In the genomic region with DNA sequence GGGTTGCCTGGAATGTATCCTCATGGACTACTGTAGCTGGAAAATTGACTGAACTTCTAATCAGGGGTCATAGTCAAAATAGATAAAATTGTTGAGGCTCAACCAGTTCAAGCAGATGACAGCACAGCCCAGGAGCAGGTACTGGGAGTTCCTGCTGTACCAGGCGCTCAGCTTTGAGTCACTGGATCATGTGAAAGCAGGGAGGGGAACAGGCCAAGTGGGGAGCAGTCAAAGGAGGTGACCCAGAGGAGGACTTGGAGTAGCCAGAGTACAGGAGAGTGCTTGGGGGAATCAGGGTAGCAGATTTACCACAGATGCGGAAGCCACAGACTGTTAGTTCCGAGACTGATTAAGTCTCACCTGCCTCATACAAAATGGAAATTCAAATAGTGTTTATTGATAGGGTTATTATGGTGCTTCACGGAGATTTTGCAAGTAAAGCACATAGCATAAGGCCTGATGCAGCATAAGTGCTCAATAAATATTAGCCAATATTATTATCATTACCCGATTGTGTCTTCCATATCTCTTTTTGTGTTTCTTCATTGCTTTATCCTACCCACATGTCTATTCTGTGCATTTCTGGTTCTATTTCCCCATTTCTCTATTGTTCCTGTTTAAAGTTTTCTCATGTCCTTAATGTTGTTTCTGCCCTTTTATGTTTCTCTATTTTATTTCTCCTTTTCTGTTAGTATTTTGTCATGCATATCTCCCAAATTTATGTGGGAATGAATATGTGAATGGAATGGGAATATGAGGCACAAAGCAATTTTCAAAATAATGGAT, we compare ENCODE assay signal across 18 cellular contexts.
DNase-seq lines count a peak whose midpoint lies in the region; ATAC-seq lines count a peak whose summit lies in the region.
"Had no signal": no experiment of that assay in that cellular context is flagged by ENCODE, and none has a peak within 500 bp of the region (broad histone marks: within the 10 kb centered on the region; RNA-seq: fewer than 3 reads in every experiment).

No MANE protein-coding gene starts in this region.

- peak overlapping the region; percentile 4 for H3K4me3 Mint-ChIP-seq in activated T-helper 17 cell treated with anti-CD3 and anti-CD28 coated beads, Interleukin-2, amount 50 U/mL, for 72 hours
- H3K4me3 Mint-ChIP-seq: IgD-negative memory B cell; stimulated activated memory B cell treated with anti-CD40 and anti-IgM and Interleukin-4, amounts not matched to agents 10 μg/mL and 1 μg/mL and 100 μg/mL, for 72 hours had no signal

- H3K36me3 ChIP-seq in muscle layer of duodenum (ENCODE audit: control insufficient read depth in 1 of 2, insufficient read depth in 2 of 2, low read length in 2 of 2): no peaks in the 10 kb centered on the region
- H3K36me3 ChIP-seq in MG63: no peaks in the 10 kb centered on the region
- H3K36me3 ChIP-seq: ovary, WERI-Rb-1 had no signal

- peak; percentile 64 to 70 for DNase-seq in AML-193 (lab: John Stamatoyannopoulos, UW)
- peak; percentile 7 for DNase-seq in Jurkat, Clone E6-1 (ENCODE audit: low read depth, low spot score)
- no peak for DNase-seq in NCI-H69 (lab: John Stamatoyannopoulos, UW)
- DNase-seq in SW480 (ENCODE audit: low spot score): no peak
- no peak for DNase-seq in MG63
- DNase-seq: activated CD8-positive, alpha-beta memory T cell treated with anti-CD3 and anti-CD28 coated beads for 24 hours; cerebellar nuclear complex; NCI-H1417; NCI-H345; ovary; WERI-Rb-1 had no signal

- H3K9me3 ChIP-seq in muscle layer of duodenum (ENCODE audit: control insufficient read depth in 1 of 2, low read length in 2 of 2) (no peaks in the 10 kb centered on the region), MG63 (no peaks in the 10 kb centered on the region)
- H3K9me3 ChIP-seq: ovary had no signal

- H3K27ac Mint-ChIP-seq in activated T-helper 17 cell treated with anti-CD3 and anti-CD28 coated beads, Interleukin-2, amount 50 U/mL, for 72 hours: no peak overlapping the region
- H3K27ac Mint-ChIP-seq: IgD-negative memory B cell; stimulated activated memory B cell treated with anti-CD40 and anti-IgM and Interleukin-4, amounts not matched to agents 10 μg/mL and 1 μg/mL and 100 μg/mL, for 72 hours had no signal

- peaks cover 5% of the 10 kb centered on the region for H3K27me3 Mint-ChIP-seq in activated T-helper 17 cell treated with anti-CD3 and anti-CD28 coated beads, Interleukin-2, amount 50 U/mL, for 72 hours
- H3K27me3 Mint-ChIP-seq: IgD-negative memory B cell; stimulated activated memory B cell treated with anti-CD40 and anti-IgM and Interleukin-4, amounts not matched to agents 10 μg/mL and 1 μg/mL and 100 μg/mL, for 72 hours had no signal

- H3K4me3 ChIP-seq in Jurkat, Clone E6-1 (ENCODE audit: low read length): peak overlapping the region; percentile 13; the same call in 1 of the 2 replicates
- no peak overlapping the region for H3K4me3 ChIP-seq in muscle layer of duodenum (ENCODE audit: low read depth in 1 of 2, low read length in 2 of 2)
- no peak overlapping the region for H3K4me3 ChIP-seq in MG63
- H3K4me3 ChIP-seq: ovary, SK-N-MC had no signal

- H3K4me1 Mint-ChIP-seq in activated T-helper 17 cell treated with anti-CD3 and anti-CD28 coated beads, Interleukin-2, amount 50 U/mL, for 72 hours: peaks cover 12% of the 10 kb centered on the region
- H3K4me1 Mint-ChIP-seq: IgD-negative memory B cell; stimulated activated memory B cell treated with anti-CD40 and anti-IgM and Interleukin-4, amounts not matched to agents 10 μg/mL and 1 μg/mL and 100 μg/mL, for 72 hours had no signal

- H3K27me3 ChIP-seq in muscle layer of duodenum (ENCODE audit: low read depth, low read length) (no peaks in the 10 kb centered on the region), MG63 (no peaks in the 10 kb centered on the region)
- H3K27me3 ChIP-seq: ovary had no signal

- no peaks in the 10 kb centered on the region for H3K9me3 Mint-ChIP-seq in activated T-helper 17 cell treated with anti-CD3 and anti-CD28 coated beads, Interleukin-2, amount 50 U/mL, for 72 hours
- H3K9me3 Mint-ChIP-seq: IgD-negative memory B cell; stimulated activated memory B cell treated with anti-CD40 and anti-IgM and Interleukin-4, amounts not matched to agents 10 μg/mL and 1 μg/mL and 100 μg/mL, for 72 hours had no signal

- peak overlapping the region; percentile 16 for H3K27ac ChIP-seq in muscle layer of duodenum (ENCODE audit: low read length)
- H3K27ac ChIP-seq: ovary, SK-N-MC, WERI-Rb-1 had no signal

- H3K4me1 ChIP-seq in muscle layer of duodenum (ENCODE audit: control insufficient read depth in 1 of 2, insufficient read depth in 2 of 2, low read length in 2 of 2): no peaks in the 10 kb centered on the region

- H3K36me3 Mint-ChIP-seq in activated T-helper 17 cell treated with anti-CD3 and anti-CD28 coated beads, Interleukin-2, amount 50 U/mL, for 72 hours (ENCODE audit: low read depth): no peaks in the 10 kb centered on the region
- H3K36me3 Mint-ChIP-seq: IgD-negative memory B cell; stimulated activated memory B cell treated with anti-CD40 and anti-IgM and Interleukin-4, amounts not matched to agents 10 μg/mL and 1 μg/mL and 100 μg/mL, for 72 hours had no signal

- no peak for ATAC-seq in activated T-helper 17 cell treated with anti-CD3 and anti-CD28 coated beads, Interleukin-2, amount 50 U/mL, for 72 hours (replicated peaks)
- ATAC-seq in activated CD4-positive, CD25-positive, alpha-beta regulatory T cell treated with anti-CD3 and anti-CD28 coated beads, Interleukin-2, amount 50 U/mL, for 24 hours: no peak
- ATAC-seq: HCT116; stimulated activated memory B cell treated with anti-CD40 and anti-IgM and Interleukin-4, amounts not matched to agents 10 μg/mL and 1 μg/mL and 100 μg/mL, for 72 hours had no signal

Comparison
In these comparisons a context has a peak if more than half of its experiments do, and no peak if none do; other contexts are left out.
1. DNase-seq: peak in AML-193 (2 of 2) and Jurkat, Clone E6-1 (single experiment); none in NCI-H69 (single experiment), SW480 (single experiment) and MG63 (single experiment).